Comparison of ENCODE assay signal across 29 cellular contexts in genomic region chr7:55285665-55286064, GRCh38.
"Had no signal": no experiment of that assay in that cellular context is flagged by ENCODE, and none has a peak within 500 bp of the region (broad histone marks: within the 10 kb centered on the region; RNA-seq: fewer than 3 reads in every experiment).

No MANE protein-coding gene starts in this region.

- H3K4me1 Mint-ChIP-seq: stimulated activated effector memory CD8-positive, alpha-beta T cell treated with anti-CD3 and anti-CD28 coated beads, Interleukin-12 subunit alpha, Interleukin-12 subunit beta, amount 100 ng/mL, for 72 hours; stimulated activated memory B cell treated with anti-CD40 and anti-IgM and Interleukin-4, amounts not matched to agents 10 μg/mL and 1 μg/mL and 100 μg/mL, for 72 hours; stimulated activated naive B cell treated with anti-CD40 and anti-IgM and Interleukin-4, amounts not matched to agents 10 μg/mL and 1 μg/mL and 100 μg/mL, for 72 hours; stimulated activated naive CD8-positive, alpha-beta T cell treated with anti-CD3 and anti-CD28 coated beads, Interleukin-15, amount 100 ng/mL, for 72 hours had no signal

- H3K36me3 ChIP-seq: stomach, suprapubic skin, thoracic aorta, thyroid gland, tibial artery, tibial nerve, transverse colon, upper lobe of left lung, upper lobe of right lung, uterus, vagina had no signal

- H3K4me3 Mint-ChIP-seq: stimulated activated effector memory CD8-positive, alpha-beta T cell treated with anti-CD3 and anti-CD28 coated beads, Interleukin-12 subunit alpha, Interleukin-12 subunit beta, amount 100 ng/mL, for 72 hours; stimulated activated memory B cell treated with anti-CD40 and anti-IgM and Interleukin-4, amounts not matched to agents 10 μg/mL and 1 μg/mL and 100 μg/mL, for 72 hours; stimulated activated naive B cell treated with anti-CD40 and anti-IgM and Interleukin-4, amounts not matched to agents 10 μg/mL and 1 μg/mL and 100 μg/mL, for 72 hours; stimulated activated naive CD8-positive, alpha-beta T cell treated with anti-CD3 and anti-CD28 coated beads, Interleukin-15, amount 100 ng/mL, for 72 hours; stimulated activated naive CD8-positive, alpha-beta T cell treated with anti-CD3 and anti-CD28 coated beads, Interleukin-15, Interleukin-2, amounts not matched to agents 100 ng/mL and 50 ng/mL, for 24 hours; type B pancreatic cell had no signal

- H3K27me3 Mint-ChIP-seq: stimulated activated memory B cell treated with anti-CD40 and anti-IgM and Interleukin-4, amounts not matched to agents 10 μg/mL and 1 μg/mL and 100 μg/mL, for 72 hours had no signal

- H3K9me3 ChIP-seq: stomach, suprapubic skin, testis, thoracic aorta, thyroid gland, tibial artery, tibial nerve, transverse colon, upper lobe of left lung, upper lobe of right lung, uterus, vagina had no signal

- DNase-seq: stimulated activated CD4-positive, alpha-beta T cell treated with anti-CD3 and anti-CD28 coated beads, Interleukin-2, amount 100 ng/mL, for 48 hours; stimulated activated CD4-positive, alpha-beta T cell treated with anti-CD3 and anti-CD28 coated beads, Interleukin-4, amount 100 ng/mL, for 1 hour; stimulated activated CD4-positive, alpha-beta T cell treated with anti-CD3 and anti-CD28 coated beads, Interleukin-4, amount 100 ng/mL, for 24 hours; stimulated activated CD4-positive, alpha-beta T cell treated with anti-CD3 and anti-CD28 coated beads, Interleukin-4, amount 100 ng/mL, for 4 hours; stimulated activated CD8-positive, alpha-beta memory T cell treated with anti-CD3 and anti-CD28 coated beads, Interleukin-4, amount 100 ng/mL, for 48 hours; stimulated activated naive B cell treated with anti-CD40 and anti-IgM and Interleukin-4, amounts not matched to agents 10 μg/mL and 1 μg/mL and 100 μg/mL, for 72 hours; stimulated activated naive CD4-positive, alpha-beta T cell; stimulated activated naive CD4-positive, alpha-beta T cell treated with Interleukin-2 at 50 U/mL for 16 hours; stimulated activated naive CD8-positive, alpha-beta T cell treated with anti-CD3 and anti-CD28 coated beads, Interleukin-15, amount 100 ng/mL, for 72 hours; stimulated activated naive CD8-positive, alpha-beta T cell treated with anti-CD3 and anti-CD28 coated beads, Interleukin-15, Interleukin-2, amounts not matched to agents 100 U/mL and 50 U/mL, for 24 hours; stomach; substantia nigra; testis; thyroid gland; tibial artery; transverse colon; trophoblast cell; upper lobe of left lung; upper lobe of right lung; uterus had no signal

- FAIRE-seq: urothelium cell line had no signal

- H3K27ac Mint-ChIP-seq: stimulated activated effector memory CD8-positive, alpha-beta T cell treated with anti-CD3 and anti-CD28 coated beads, Interleukin-12 subunit alpha, Interleukin-12 subunit beta, amount 100 ng/mL, for 72 hours; stimulated activated memory B cell treated with anti-CD40 and anti-IgM and Interleukin-4, amounts not matched to agents 10 μg/mL and 1 μg/mL and 100 μg/mL, for 72 hours; stimulated activated naive B cell treated with anti-CD40 and anti-IgM and Interleukin-4, amounts not matched to agents 10 μg/mL and 1 μg/mL and 100 μg/mL, for 72 hours; stimulated activated naive CD8-positive, alpha-beta T cell treated with anti-CD3 and anti-CD28 coated beads, Interleukin-15, amount 100 ng/mL, for 72 hours; stimulated activated naive CD8-positive, alpha-beta T cell treated with anti-CD3 and anti-CD28 coated beads, Interleukin-15, Interleukin-2, amounts not matched to agents 100 ng/mL and 50 ng/mL, for 24 hours; type B pancreatic cell had no signal

- H3K36me3 Mint-ChIP-seq: stimulated activated effector memory CD8-positive, alpha-beta T cell treated with anti-CD3 and anti-CD28 coated beads, Interleukin-12 subunit alpha, Interleukin-12 subunit beta, amount 100 ng/mL, for 72 hours; stimulated activated memory B cell treated with anti-CD40 and anti-IgM and Interleukin-4, amounts not matched to agents 10 μg/mL and 1 μg/mL and 100 μg/mL, for 72 hours; stimulated activated naive B cell treated with anti-CD40 and anti-IgM and Interleukin-4, amounts not matched to agents 10 μg/mL and 1 μg/mL and 100 μg/mL, for 72 hours; type B pancreatic cell had no signal

- H3K4me1 ChIP-seq: stomach, suprapubic skin, testis, thyroid gland, tibial artery, tibial nerve, transverse colon, upper lobe of left lung, upper lobe of right lung, uterus, vagina had no signal

- H3K27me3 ChIP-seq: testis, thyroid gland, tibial artery, tibial nerve, transverse colon, upper lobe of left lung, upper lobe of right lung, uterus, vagina had no signal

- H3K4me3 ChIP-seq: stomach, suprapubic skin, testis, thoracic aorta, thyroid gland, tibial artery, tibial nerve, transverse colon, upper lobe of left lung, upper lobe of right lung, uterus, vagina had no signal

- H3K9me3 Mint-ChIP-seq: stimulated activated effector memory CD8-positive, alpha-beta T cell treated with anti-CD3 and anti-CD28 coated beads, Interleukin-12 subunit alpha, Interleukin-12 subunit beta, amount 100 ng/mL, for 72 hours; stimulated activated memory B cell treated with anti-CD40 and anti-IgM and Interleukin-4, amounts not matched to agents 10 μg/mL and 1 μg/mL and 100 μg/mL, for 72 hours; stimulated activated naive B cell treated with anti-CD40 and anti-IgM and Interleukin-4, amounts not matched to agents 10 μg/mL and 1 μg/mL and 100 μg/mL, for 72 hours; stimulated activated naive CD8-positive, alpha-beta T cell treated with anti-CD3 and anti-CD28 coated beads, Interleukin-15, amount 100 ng/mL, for 72 hours; stimulated activated naive CD8-positive, alpha-beta T cell treated with anti-CD3 and anti-CD28 coated beads, Interleukin-15, Interleukin-2, amounts not matched to agents 100 ng/mL and 50 ng/mL, for 24 hours; type B pancreatic cell had no signal

- H3K27ac ChIP-seq: stomach, suprapubic skin, testis, thoracic aorta, thyroid gland, tibial artery, tibial nerve, transverse colon, upper lobe of left lung, upper lobe of right lung, uterus, vagina had no signal
